ENCODE assay signal across 1 cellular context in the genomic region with DNA sequence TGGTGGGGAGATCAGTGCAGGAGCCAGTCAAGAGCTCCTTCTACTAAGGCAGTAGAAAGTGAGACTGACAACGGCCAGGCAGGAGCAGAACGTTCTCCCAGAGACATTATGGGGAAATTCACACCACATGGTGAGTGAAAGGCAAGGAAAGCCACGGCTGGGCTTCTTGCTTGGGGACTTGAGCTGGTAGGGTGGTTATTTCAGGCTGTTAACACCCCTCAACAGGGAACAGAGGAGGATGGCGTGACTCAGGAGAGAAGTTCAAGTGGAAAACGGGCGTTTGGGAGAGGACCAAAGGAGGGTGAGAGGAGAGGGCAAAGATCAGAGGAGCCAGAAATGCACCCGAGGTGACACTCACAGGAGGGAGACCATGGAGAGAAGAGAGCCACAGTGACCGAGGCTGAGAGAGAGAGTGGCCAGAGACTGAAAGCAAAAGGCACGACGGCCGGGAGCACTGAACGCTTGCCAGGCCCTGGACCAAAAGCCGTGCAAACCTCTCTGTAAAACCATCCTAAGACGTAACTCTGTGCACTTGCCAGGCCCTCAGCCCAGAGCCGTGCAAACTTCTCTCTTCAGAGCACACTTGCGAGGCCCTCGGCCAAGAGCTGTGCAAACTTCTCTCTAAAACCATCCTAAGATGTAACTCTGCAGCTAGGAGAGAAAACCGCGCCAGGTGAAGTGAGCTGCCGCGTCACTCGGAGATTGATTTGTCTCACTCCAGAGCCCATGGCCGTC.
TF ChIP-seq lines count a peak whose summit lies in the region.

No MANE protein-coding gene starts in this region.

TF ChIP-seq in GM23338, 12 proteins besides CTCF, POLR2A, EP300 and RAD21 (continued from another document):
- TF ChIP-seq, protein P1, sequence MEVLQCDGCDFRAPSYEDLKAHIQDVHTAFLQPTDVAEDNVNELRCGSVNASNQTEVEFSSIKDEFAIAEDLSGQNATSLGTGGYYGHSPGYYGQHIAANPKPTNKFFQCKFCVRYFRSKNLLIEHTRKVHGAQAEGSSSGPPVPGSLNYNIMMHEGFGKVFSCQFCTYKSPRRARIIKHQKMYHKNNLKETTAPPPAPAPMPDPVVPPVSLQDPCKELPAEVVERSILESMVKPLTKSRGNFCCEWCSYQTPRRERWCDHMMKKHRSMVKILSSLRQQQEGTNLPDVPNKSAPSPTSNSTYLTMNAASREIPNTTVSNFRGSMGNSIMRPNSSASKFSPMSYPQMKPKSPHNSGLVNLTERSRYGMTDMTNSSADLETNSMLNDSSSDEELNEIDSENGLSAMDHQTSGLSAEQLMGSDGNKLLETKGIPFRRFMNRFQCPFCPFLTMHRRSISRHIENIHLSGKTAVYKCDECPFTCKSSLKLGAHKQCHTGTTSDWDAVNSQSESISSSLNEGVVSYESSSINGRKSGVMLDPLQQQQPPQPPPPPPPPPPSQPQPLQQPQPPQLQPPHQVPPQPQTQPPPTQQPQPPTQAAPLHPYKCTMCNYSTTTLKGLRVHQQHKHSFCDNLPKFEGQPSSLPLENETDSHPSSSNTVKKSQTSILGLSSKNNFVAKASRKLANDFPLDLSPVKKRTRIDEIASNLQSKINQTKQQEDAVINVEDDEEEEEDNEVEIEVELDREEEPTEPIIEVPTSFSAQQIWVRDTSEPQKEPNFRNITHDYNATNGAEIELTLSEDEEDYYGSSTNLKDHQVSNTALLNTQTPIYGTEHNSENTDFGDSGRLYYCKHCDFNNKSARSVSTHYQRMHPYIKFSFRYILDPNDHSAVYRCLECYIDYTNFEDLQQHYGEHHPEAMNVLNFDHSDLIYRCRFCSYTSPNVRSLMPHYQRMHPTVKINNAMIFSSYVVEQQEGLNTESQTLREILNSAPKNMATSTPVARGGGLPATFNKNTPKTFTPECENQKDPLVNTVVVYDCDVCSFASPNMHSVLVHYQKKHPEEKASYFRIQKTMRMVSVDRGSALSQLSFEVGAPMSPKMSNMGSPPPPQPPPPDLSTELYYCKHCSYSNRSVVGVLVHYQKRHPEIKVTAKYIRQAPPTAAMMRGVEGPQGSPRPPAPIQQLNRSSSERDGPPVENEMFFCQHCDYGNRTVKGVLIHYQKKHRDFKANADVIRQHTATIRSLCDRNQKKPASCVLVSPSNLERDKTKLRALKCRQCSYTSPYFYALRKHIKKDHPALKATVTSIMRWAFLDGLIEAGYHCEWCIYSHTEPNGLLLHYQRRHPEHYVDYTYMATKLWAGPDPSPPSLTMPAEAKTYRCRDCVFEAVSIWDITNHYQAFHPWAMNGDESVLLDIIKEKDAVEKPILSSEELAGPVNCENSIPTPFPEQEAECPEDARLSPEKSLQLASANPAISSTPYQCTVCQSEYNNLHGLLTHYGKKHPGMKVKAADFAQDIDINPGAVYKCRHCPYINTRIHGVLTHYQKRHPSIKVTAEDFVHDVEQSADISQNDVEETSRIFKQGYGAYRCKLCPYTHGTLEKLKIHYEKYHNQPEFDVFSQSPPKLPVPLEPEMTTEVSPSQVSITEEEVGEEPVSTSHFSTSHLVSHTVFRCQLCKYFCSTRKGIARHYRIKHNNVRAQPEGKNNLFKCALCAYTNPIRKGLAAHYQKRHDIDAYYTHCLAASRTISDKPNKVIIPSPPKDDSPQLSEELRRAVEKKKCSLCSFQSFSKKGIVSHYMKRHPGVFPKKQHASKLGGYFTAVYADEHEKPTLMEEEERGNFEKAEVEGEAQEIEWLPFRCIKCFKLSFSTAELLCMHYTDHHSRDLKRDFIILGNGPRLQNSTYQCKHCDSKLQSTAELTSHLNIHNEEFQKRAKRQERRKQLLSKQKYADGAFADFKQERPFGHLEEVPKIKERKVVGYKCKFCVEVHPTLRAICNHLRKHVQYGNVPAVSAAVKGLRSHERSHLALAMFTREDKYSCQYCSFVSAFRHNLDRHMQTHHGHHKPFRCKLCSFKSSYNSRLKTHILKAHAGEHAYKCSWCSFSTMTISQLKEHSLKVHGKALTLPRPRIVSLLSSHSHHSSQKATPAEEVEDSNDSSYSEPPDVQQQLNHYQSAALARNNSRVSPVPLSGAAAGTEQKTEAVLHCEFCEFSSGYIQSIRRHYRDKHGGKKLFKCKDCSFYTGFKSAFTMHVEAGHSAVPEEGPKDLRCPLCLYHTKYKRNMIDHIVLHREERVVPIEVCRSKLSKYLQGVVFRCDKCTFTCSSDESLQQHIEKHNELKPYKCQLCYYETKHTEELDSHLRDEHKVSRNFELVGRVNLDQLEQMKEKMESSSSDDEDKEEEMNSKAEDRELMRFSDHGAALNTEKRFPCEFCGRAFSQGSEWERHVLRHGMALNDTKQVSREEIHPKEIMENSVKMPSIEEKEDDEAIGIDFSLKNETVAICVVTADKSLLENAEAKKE (CRISPR knock-in tag; IDR thresholded peaks at IDR 0.05), result no peak
- TF ChIP-seq, protein P2, sequence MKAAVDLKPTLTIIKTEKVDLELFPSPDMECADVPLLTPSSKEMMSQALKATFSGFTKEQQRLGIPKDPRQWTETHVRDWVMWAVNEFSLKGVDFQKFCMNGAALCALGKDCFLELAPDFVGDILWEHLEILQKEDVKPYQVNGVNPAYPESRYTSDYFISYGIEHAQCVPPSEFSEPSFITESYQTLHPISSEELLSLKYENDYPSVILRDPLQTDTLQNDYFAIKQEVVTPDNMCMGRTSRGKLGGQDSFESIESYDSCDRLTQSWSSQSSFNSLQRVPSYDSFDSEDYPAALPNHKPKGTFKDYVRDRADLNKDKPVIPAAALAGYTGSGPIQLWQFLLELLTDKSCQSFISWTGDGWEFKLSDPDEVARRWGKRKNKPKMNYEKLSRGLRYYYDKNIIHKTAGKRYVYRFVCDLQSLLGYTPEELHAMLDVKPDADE (IDR thresholded peaks at IDR 0.05), result no peak
- TF ChIP-seq POLR2AphosphoS5 (IDR thresholded peaks at IDR 0.05; ENCODE audit: low read depth) (no peak), NANOG (IDR thresholded peaks at IDR 0.05; ENCODE audit: borderline replicate concordance) (no peak), STAT1 (IDR thresholded peaks at IDR 0.05; ENCODE audit: unreplicated experiment) (no peak), EZH2 (IDR thresholded peaks at IDR 0.05; ENCODE audit: low read depth, unreplicated experiment) (no peak), CREB1 (CRISPR knock-in tag; IDR thresholded peaks at IDR 0.05; ENCODE audit: low read depth) (no peak), EZH2phosphoT487 (IDR thresholded peaks at IDR 0.05; ENCODE audit: unreplicated experiment) (no peak), JUNB (IDR thresholded peaks at IDR 0.05; ENCODE audit: unreplicated experiment) (no peak)
- TF ChIP-seq, protein P3, sequence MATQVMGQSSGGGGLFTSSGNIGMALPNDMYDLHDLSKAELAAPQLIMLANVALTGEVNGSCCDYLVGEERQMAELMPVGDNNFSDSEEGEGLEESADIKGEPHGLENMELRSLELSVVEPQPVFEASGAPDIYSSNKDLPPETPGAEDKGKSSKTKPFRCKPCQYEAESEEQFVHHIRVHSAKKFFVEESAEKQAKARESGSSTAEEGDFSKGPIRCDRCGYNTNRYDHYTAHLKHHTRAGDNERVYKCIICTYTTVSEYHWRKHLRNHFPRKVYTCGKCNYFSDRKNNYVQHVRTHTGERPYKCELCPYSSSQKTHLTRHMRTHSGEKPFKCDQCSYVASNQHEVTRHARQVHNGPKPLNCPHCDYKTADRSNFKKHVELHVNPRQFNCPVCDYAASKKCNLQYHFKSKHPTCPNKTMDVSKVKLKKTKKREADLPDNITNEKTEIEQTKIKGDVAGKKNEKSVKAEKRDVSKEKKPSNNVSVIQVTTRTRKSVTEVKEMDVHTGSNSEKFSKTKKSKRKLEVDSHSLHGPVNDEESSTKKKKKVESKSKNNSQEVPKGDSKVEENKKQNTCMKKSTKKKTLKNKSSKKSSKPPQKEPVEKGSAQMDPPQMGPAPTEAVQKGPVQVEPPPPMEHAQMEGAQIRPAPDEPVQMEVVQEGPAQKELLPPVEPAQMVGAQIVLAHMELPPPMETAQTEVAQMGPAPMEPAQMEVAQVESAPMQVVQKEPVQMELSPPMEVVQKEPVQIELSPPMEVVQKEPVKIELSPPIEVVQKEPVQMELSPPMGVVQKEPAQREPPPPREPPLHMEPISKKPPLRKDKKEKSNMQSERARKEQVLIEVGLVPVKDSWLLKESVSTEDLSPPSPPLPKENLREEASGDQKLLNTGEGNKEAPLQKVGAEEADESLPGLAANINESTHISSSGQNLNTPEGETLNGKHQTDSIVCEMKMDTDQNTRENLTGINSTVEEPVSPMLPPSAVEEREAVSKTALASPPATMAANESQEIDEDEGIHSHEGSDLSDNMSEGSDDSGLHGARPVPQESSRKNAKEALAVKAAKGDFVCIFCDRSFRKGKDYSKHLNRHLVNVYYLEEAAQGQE (IDR thresholded peaks at IDR 0.05; ENCODE audit: unreplicated experiment), result no peak
TF ChIP-seq in GM23338: peak in this region for 0.
